Comparison of ENCODE assay signal across 8 cellular contexts in the genomic region with DNA sequence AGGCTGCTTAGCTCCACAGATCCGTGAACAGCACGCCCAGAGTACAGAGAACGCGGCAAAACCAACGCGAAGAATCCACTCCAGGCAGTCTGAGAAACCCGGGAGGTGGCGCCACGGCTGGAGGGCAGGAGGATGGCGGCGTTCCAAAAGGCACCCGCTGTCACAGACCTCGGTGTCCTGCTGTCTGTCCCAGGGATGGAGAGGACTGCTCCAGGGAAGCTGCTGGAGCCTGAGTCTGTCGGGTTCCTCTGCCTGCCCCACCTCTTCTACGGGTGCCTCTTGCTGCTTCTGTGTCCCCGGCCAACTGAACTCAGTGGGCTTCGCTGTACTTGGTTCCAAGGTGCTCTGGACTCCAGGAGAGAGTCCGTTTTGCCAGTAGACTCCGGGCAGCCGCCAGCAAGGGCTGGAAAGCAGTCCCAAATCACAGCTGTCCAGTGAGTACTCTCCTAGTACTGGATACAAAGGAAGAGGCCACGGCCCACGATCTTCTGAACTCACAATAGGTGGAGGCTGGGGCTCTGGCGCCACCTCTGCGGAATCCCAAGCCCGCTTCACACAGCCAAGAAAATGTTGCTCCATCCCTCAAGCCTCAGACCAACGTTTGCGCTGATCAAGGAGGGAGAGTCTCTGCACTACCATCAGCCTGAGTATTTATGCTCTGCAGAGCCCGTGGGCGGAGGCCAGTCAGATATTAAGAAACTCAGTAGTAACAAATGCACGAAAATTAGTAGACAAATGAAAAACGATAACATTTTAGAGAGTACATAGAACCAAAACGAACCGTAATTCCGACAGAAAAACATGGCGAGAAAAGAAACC. TPM values are rescaled to one million over a fixed set of nuclear protein-coding genes. Genes with fewer than 3 reads are reported as not detected.
DNase-seq lines count a peak whose midpoint lies in the region; ATAC-seq, FAIRE-seq and TF ChIP-seq lines count a peak whose summit lies in the region.

No MANE protein-coding gene starts in this region.

- CTCF ChIA-PET in CD8-positive, alpha-beta T cell (lab: Charles Lee): interaction anchor here (1.1 to 4.8 kb wide), 7 partner anchors 20 to 130 kb away, joined by 4 to 84 read pairs (median 20); no protein-coding TSS in a partner anchor

- H3K27me3 ChIP-seq in CD8-positive, alpha-beta T cell (ENCODE audit: insufficient read depth, low read length): no peaks in the 10 kb centered on the region

- peaks cover 58% of the 10 kb centered on the region for H3K4me1 Mint-ChIP-seq in CD8-positive, alpha-beta T cell (ENCODE audit: low read depth)
- peaks cover 46% of the 10 kb centered on the region for H3K4me1 Mint-ChIP-seq in stimulated activated effector memory CD8-positive, alpha-beta T cell treated with anti-CD3 and anti-CD28 coated beads, Interleukin-12 subunit alpha, Interleukin-12 subunit beta, amount 100 ng/mL, for 72 hours

- H3K27ac Mint-ChIP-seq in CD8-positive, alpha-beta T cell: peak overlapping the region; percentile 98
- H3K27ac Mint-ChIP-seq in stimulated activated effector memory CD8-positive, alpha-beta T cell treated with anti-CD3 and anti-CD28 coated beads, Interleukin-12 subunit alpha, Interleukin-12 subunit beta, amount 100 ng/mL, for 72 hours: peak overlapping the region; percentile 91

- peak in 6 of 7 experiments; percentile 53 to 81 (median 72) for DNase-seq in CD8-positive, alpha-beta T cell
- DNase-seq in H54 (ENCODE audit: insufficient read length, low spot score) (no peak), NCI-H2171 (lab: John Stamatoyannopoulos, UW) (peak; percentile 62), dedifferentiated amniotic fluid mesenchymal stem cell (ENCODE audit: extremely low spot score) (peak; percentile 72), lung microvascular endothelial cell (ENCODE audit: low read depth in 2 of 2) (peak; percentile 80 to 82), NCI-H510A treated with DMSO at 0.1 percent for 48 hours (lab: John Stamatoyannopoulos, UW) (no peak)
- DNase-seq in activated CD4-positive, CD25-positive, alpha-beta regulatory T cell treated with anti-CD3 and anti-CD28 coated beads, Interleukin-2, amount 50 U/mL, for 16 hours (ENCODE audit: low read depth, low spot score): peak; percentile 51
- peak; percentile 49 to 84 for DNase-seq in stimulated activated effector memory CD8-positive, alpha-beta T cell treated with anti-CD3 and anti-CD28 coated beads, Interleukin-12 subunit alpha, Interleukin-12 subunit beta, amount 100 ng/mL, for 72 hours (ENCODE audit: low spot score in 2 of 2)

- no peak for FAIRE-seq in H54 (lab: Jason Lieb, UNC)

- peak; percentile 8; the same call in 1 of the 2 replicates for TF ChIP-seq POLR2A in H54 (IDR thresholded peaks at IDR 0.05; ENCODE audit: low read depth, low read length)

- peak overlapping the region; percentile 86 for H3K4me3 ChIP-seq in CD8-positive, alpha-beta T cell (ENCODE audit: low read depth, low read length)

- H3K4me3 Mint-ChIP-seq in CD8-positive, alpha-beta T cell: peak overlapping the region; percentile 93
- peak overlapping the region; percentile 88 for H3K4me3 Mint-ChIP-seq in stimulated activated effector memory CD8-positive, alpha-beta T cell treated with anti-CD3 and anti-CD28 coated beads, Interleukin-12 subunit alpha, Interleukin-12 subunit beta, amount 100 ng/mL, for 72 hours

- H3K36me3 ChIP-seq in CD8-positive, alpha-beta T cell (ENCODE audit: insufficient read depth, low read length): no peaks in the 10 kb centered on the region

- POLR2A ChIA-PET in CD8-positive, alpha-beta T cell (lab: Charles Lee): interaction anchor here (2.0 to 12.1 kb wide), 12 partner anchors 10 to 444 kb away, joined by 4 to 583 read pairs (median 38); a partner anchor contains a TSS

- no peaks in the 10 kb centered on the region for H3K9me3 Mint-ChIP-seq in CD8-positive, alpha-beta T cell
- no peaks in the 10 kb centered on the region for H3K9me3 Mint-ChIP-seq in stimulated activated effector memory CD8-positive, alpha-beta T cell treated with anti-CD3 and anti-CD28 coated beads, Interleukin-12 subunit alpha, Interleukin-12 subunit beta, amount 100 ng/mL, for 72 hours

- H3K27me3 Mint-ChIP-seq in CD8-positive, alpha-beta T cell (ENCODE audit: low read depth): no peaks in the 10 kb centered on the region

- H3K9me3 ChIP-seq in CD8-positive, alpha-beta T cell (ENCODE audit: low read length): no peaks in the 10 kb centered on the region

- peak overlapping the region; percentile 93 for H3K27ac ChIP-seq in CD8-positive, alpha-beta T cell (ENCODE audit: low read depth, low read length)

- intact Hi-C loops in CD8-positive, alpha-beta T cell (cut with DNase I, micrococcal nuclease): loop anchor here (1.0 to 10.0 kb wide), 10 partner anchors 21 to 1135 kb away; a partner anchor contains a TSS

- peak; percentile 1 for ATAC-seq in CD8-positive, alpha-beta T cell
- peak; percentile 23 for ATAC-seq in stimulated activated effector memory CD8-positive, alpha-beta T cell treated with anti-CD3 and anti-CD28 coated beads, Interleukin-12 subunit alpha, Interleukin-12 subunit beta, amount 100 ng/mL, for 72 hours

- no peak for TF ChIP-seq CTCF in CD8-positive, alpha-beta T cell (IDR thresholded peaks at IDR 0.05)

- peaks cover 33% of the 10 kb centered on the region for H3K4me1 ChIP-seq in CD8-positive, alpha-beta T cell (ENCODE audit: insufficient read depth, low read length)

- peaks cover 26% of the 10 kb centered on the region for H3K36me3 Mint-ChIP-seq in CD8-positive, alpha-beta T cell
- peaks cover 47% of the 10 kb centered on the region for H3K36me3 Mint-ChIP-seq in stimulated activated effector memory CD8-positive, alpha-beta T cell treated with anti-CD3 and anti-CD28 coated beads, Interleukin-12 subunit alpha, Interleukin-12 subunit beta, amount 100 ng/mL, for 72 hours

RNA-seq across cellular contexts. Expression of a gene that starts 0.4 kb away (rescaled TPM):
- total RNA-seq in CD8-positive, alpha-beta T cell: 10 to 100 TPM; 38.2 to 39.5 TPM
- total RNA-seq in lung microvascular endothelial cell: 6.5 and 7.2 TPM in 2 replicates

Comparison
In these comparisons a context has a peak if more than half of its experiments do, and no peak if none do; other contexts are left out.
1. DNase-seq: peak in CD8-positive, alpha-beta T cell (6 of 7), NCI-H2171 (single experiment), activated CD4-positive, CD25-positive, alpha-beta regulatory T cell treated with anti-CD3 and anti-CD28 coated beads, Interleukin-2, amount 50 U/mL, for 16 hours (single experiment), dedifferentiated amniotic fluid mesenchymal stem cell (single experiment), lung microvascular endothelial cell (2 of 2) and stimulated activated effector memory CD8-positive, alpha-beta T cell treated with anti-CD3 and anti-CD28 coated beads, Interleukin-12 subunit alpha, Interleukin-12 subunit beta, amount 100 ng/mL, for 72 hours (2 of 2); none in H54 (single experiment) and NCI-H510A treated with DMSO at 0.1 percent for 48 hours (single experiment).